In genomic region chr1:23198373-23198772, GRCh38 we compare ENCODE assay signal across 11 cellular contexts. TPM values are rescaled to one million over a fixed set of nuclear protein-coding genes. Genes with fewer than 3 reads are reported as not detected.
DNase-seq lines count a peak whose midpoint lies in the region; ATAC-seq and TF ChIP-seq lines count a peak whose summit lies in the region.
"Had no signal": no experiment of that assay in that cellular context is flagged by ENCODE, and none has a peak within 500 bp of the region (broad histone marks: within the 10 kb centered on the region; RNA-seq: fewer than 3 reads in every experiment).

No MANE protein-coding gene starts in this region.

- peak overlapping the region; percentile 3; the same call in 1 of the 2 replicates for H3K18ac ChIP-seq in IMR-90 (ENCODE audit: low read depth, low read length)

- no peak overlapping the region for H2AK5ac ChIP-seq in IMR-90 (ENCODE audit: low read depth, low read length)

- no peak overlapping the region for H3K14ac ChIP-seq in IMR-90 (replicated peaks; ENCODE audit: low read depth, low read length)

- H4K5ac ChIP-seq in IMR-90 (ENCODE audit: low read depth, low read length), result no peak overlapping the region

- no peak overlapping the region; the same call in 1 of the 2 replicates for H3K4me2 ChIP-seq in IMR-90 (ENCODE audit: low read depth, low read length)
- no peak overlapping the region for H3K4me2 ChIP-seq in GM23338

- H2AFZ ChIP-seq in IMR-90 (replicated peaks; ENCODE audit: low read length, poor library complexity) (no peak overlapping the region), GM23338 (no peak overlapping the region)

- H3K56ac ChIP-seq in IMR-90 (ENCODE audit: extremely low read depth, insufficient read depth, low read length), result no peak overlapping the region

- peaks cover 1% of the 10 kb centered on the region; the same call in 1 of the 3 replicates for H3K36me3 Mint-ChIP-seq in GM23338 (ENCODE audit: low read depth)

- CTCF ChIA-PET in IMR-90 (lab: Yijun Ruan, JAX), result no interaction called here

- peak overlapping the region; percentile 3; the same call in 1 of the 2 replicates for H2BK120ac ChIP-seq in IMR-90 (ENCODE audit: low read depth, low read length)

- ATAC-seq in IMR-90 (ENCODE audit: low read depth) (peak; percentile 69), GM18520 (IDR thresholded peaks at IDR 0.05; ENCODE audit: unreplicated experiment) (no peak), GM23338 (no peak)

- H3K36me3 ChIP-seq in IMR-90 (ENCODE audit: control insufficient read depth, insufficient read depth, low read length) (no peaks in the 10 kb centered on the region), kidney epithelial cell (ENCODE audit: control insufficient read depth, insufficient read depth, low read length) (no peaks in the 10 kb centered on the region), GM23338 (ENCODE audit: insufficient read depth) (no peaks in the 10 kb centered on the region)

- no peaks in the 10 kb centered on the region for H3K9me3 ChIP-seq in IMR-90 (ENCODE audit: control insufficient read depth, insufficient read depth, low read length)

- no peak overlapping the region for H4K91ac ChIP-seq in IMR-90 (ENCODE audit: insufficient read depth, low read depth, low read length)

- no peak for TF ChIP-seq RAD21 in IMR-90 (IDR thresholded peaks at IDR 0.05; ENCODE audit: low read length)

- intact Hi-C loops in IMR-90 (cut with micrococcal nuclease), result loop anchor here (5.0 kb wide), 1 partner anchor 74 kb away; no protein-coding TSS in a partner anchor

- peak overlapping the region in 1 of 2 experiments; percentile 12; a peak in 1 of 4 replicates for H4K8ac ChIP-seq in IMR-90 (ENCODE audit: low read depth in 2 of 2, low read length in 2 of 2)

- no peak overlapping the region for H3K4me3 Mint-ChIP-seq in GM23338

- no peaks in the 10 kb centered on the region; the same call in 1 of the 2 replicates for H3K9me2 ChIP-seq in GM23338 (ENCODE audit: insufficient read depth)

- H2BK5ac ChIP-seq in IMR-90 (ENCODE audit: low read depth, low read length, poor library complexity, severe bottlenecking), result peak overlapping the region; percentile 90

- no TSS peak for BruUV-seq in IMR-90 (replicated peaks; lab: Mats Ljungman, UMichigan)

- no peak overlapping the region; the same call in 1 of the 2 replicates for H3K4ac ChIP-seq in IMR-90 (ENCODE audit: low read depth, low read length)

- H3K27me3 Mint-ChIP-seq in GM23338 (ENCODE audit: insufficient read depth, low read depth, poor library complexity), result peaks cover 8% of the 10 kb centered on the region

- H3K4me1 ChIP-seq in IMR-90 (ENCODE audit: control insufficient read depth, insufficient read depth, low read length) (peaks cover 20% of the 10 kb centered on the region), GM23338 (ENCODE audit: insufficient read depth) (no peaks in the 10 kb centered on the region)

- H3K9me3 Mint-ChIP-seq in GM23338, result no peaks in the 10 kb centered on the region

- H3K4me3 ChIP-seq in IMR-90 (ENCODE audit: insufficient read depth, low read depth, low read length) (no peak overlapping the region), astrocyte of the spinal cord (ENCODE audit: low read depth, low read length) (no peak overlapping the region), kidney epithelial cell (ENCODE audit: low read depth, low read length) (no peak overlapping the region), GM23338 (no peak overlapping the region)

- H3K27ac ChIP-seq in IMR-90 (ENCODE audit: insufficient read depth, low read length) (no peak overlapping the region), GM23338 (ENCODE audit: low read depth) (no peak overlapping the region)

- TF ChIP-seq POLR2A in IMR-90 (IDR thresholded peaks at IDR 0.05; ENCODE audit: low read depth, low read length) (no peak), erythroblast (IDR thresholded peaks at IDR 0.05; ENCODE audit: low read length) (no peak)

- H2BK20ac ChIP-seq in IMR-90 (ENCODE audit: low read depth, low read length), result peak overlapping the region; percentile 1; the same call in 1 of the 2 replicates

- no peak for TF ChIP-seq CTCF in AG09319 (IDR thresholded peaks at IDR 0.05; ENCODE audit: low read depth, low read length)
- 0 out of 2 replicates have a peak, but pooled peaks have one; percentile 3 for TF ChIP-seq CTCF in IMR-90 (conservative IDR thresholded peaks at IDR 0.05; ENCODE audit: low read depth, low read length)
- no peak for TF ChIP-seq CTCF in astrocyte of the spinal cord (IDR thresholded peaks at IDR 0.05; ENCODE audit: low read depth, low read length)
- TF ChIP-seq CTCF in kidney epithelial cell (IDR thresholded peaks at IDR 0.05; ENCODE audit: insufficient read depth, low read length, poor library complexity, severe bottlenecking), result no peak
- no peak for TF ChIP-seq CTCF in GM23338 (conservative IDR thresholded peaks at IDR 0.05; ENCODE audit: low read depth in 2 of 2)

- POLR2A ChIA-PET in IMR-90 (lab: Charles Lee; ENCODE audit: unreplicated experiment), result no interaction called here

- dilution Hi-C loops in IMR-90 (cut with HindIII; ENCODE audit: low sequenced_read_pairs, unreplicated experiment), result no loop called here

- H3K4me1 Mint-ChIP-seq in GM23338, result no peaks in the 10 kb centered on the region

- H3K27ac Mint-ChIP-seq in GM23338, result no peak overlapping the region

- H2AK9ac ChIP-seq in IMR-90 (replicated peaks; ENCODE audit: low read depth, low read length, poor library complexity), result no peak overlapping the region

- H4K20me1 ChIP-seq in IMR-90 (ENCODE audit: insufficient read depth, low read length) (no peaks in the 10 kb centered on the region), GM23338 (replicated peaks; ENCODE audit: insufficient read depth) (no peaks in the 10 kb centered on the region)

- H2BK15ac ChIP-seq in IMR-90 (ENCODE audit: low read depth, low read length), result no peak overlapping the region

- H3K79me2 ChIP-seq in GM23338 (replicated peaks; ENCODE audit: insufficient read depth), result no peaks in the 10 kb centered on the region

- H3K79me1 ChIP-seq in IMR-90 (ENCODE audit: low read depth in 1 of 2, low read length in 2 of 2), result peaks cover 0 to 15% of the 10 kb centered on the region in 2 experiments; a peak in 2 of 4 replicates

- no peaks in the 10 kb centered on the region for H3K27me3 ChIP-seq in IMR-90 (ENCODE audit: control insufficient read depth, insufficient read depth, low read length)
- no peaks in the 10 kb centered on the region for H3K27me3 ChIP-seq in kidney epithelial cell (ENCODE audit: control insufficient read depth, insufficient read depth, low read length)
- H3K27me3 ChIP-seq in GM23338 (ENCODE audit: insufficient read depth), result no peaks in the 10 kb centered on the region

- H3K23ac ChIP-seq in IMR-90 (ENCODE audit: low read depth, low read length), result no peak overlapping the region

- no peaks in the 10 kb centered on the region for H3F3A ChIP-seq in GM23338 (replicated peaks; ENCODE audit: low read depth)

- DNase-seq in AG09319 (ENCODE audit: extremely low read depth, low read depth) (peak; percentile 84), IMR-90 (peak; percentile 97), astrocyte of the spinal cord (ENCODE audit: low read depth, low spot score) (peak; percentile 92), kidney epithelial cell (ENCODE audit: low read depth) (peak; percentile 29), erythroblast (lab: John Stamatoyannopoulos, UW) (no peak), NCI-H2107 (lab: John Stamatoyannopoulos, UW) (no peak), GM23338 (ENCODE audit: low spot score) (no peak)
- DNase-seq: activated CD4-positive, alpha-beta T cell treated with anti-CD3 and anti-CD28 coated beads for 1 hour; cortex of kidney; small intestine had no signal

- in situ Hi-C loops in IMR-90 (cut with MboI; ENCODE audit: low sequenced_read_pairs) (no loop called here), astrocyte of the spinal cord (cut with HindIII; ENCODE audit: low sequenced_read_pairs) (no loop called here)

- no CpG with 5 or more reads among the region's 4 CpGs for WGBS in IMR-90 (ENCODE audit: extremely low coverage in 2 of 2, insufficient read length in 1 of 2), 2 experiments

- H3K9ac ChIP-seq in IMR-90 (ENCODE audit: low read depth, low read length), result no peak overlapping the region

- H3K9me1 ChIP-seq in IMR-90 (ENCODE audit: insufficient read depth, low read length), result peaks cover 31% of the 10 kb centered on the region

TF ChIP-seq in IMR-90, 13 proteins besides CTCF, POLR2A, EP300 and RAD21:
- peak; percentile 95 for TF ChIP-seq NFE2L2 (IDR thresholded peaks at IDR 0.05; ENCODE audit: low read depth, low read length)
- TF ChIP-seq RCOR1 (IDR thresholded peaks at IDR 0.05; ENCODE audit: insufficient replicate concordance, low read length), result no peak
- TF ChIP-seq MAFK (IDR thresholded peaks at IDR 0.05; ENCODE audit: low read depth, low read length), result peak; percentile 88
- TF ChIP-seq SMC3 (IDR thresholded peaks at IDR 0.05; ENCODE audit: low read depth, low read length), result no peak

TF ChIP-seq in GM23338, 12 proteins besides CTCF, POLR2A, EP300 and RAD21 (continues in another document):
- no peak for TF ChIP-seq EZH2phosphoT487 (IDR thresholded peaks at IDR 0.05; ENCODE audit: unreplicated experiment)
- TF ChIP-seq POLR2AphosphoS5 (IDR thresholded peaks at IDR 0.05; ENCODE audit: low read depth), result no peak
- no peak for TF ChIP-seq ETS1 (IDR thresholded peaks at IDR 0.05)
- no peak for TF ChIP-seq ZNF331 (CRISPR knock-in tag; IDR thresholded peaks at IDR 0.05; ENCODE audit: low read depth)

RNA-seq across cellular contexts. Expression of gene HTR1D, which starts 18.9 kb away (rescaled TPM):
- under 0.01 and 0.18 TPM in 2 replicates for total RNA-seq in IMR-90 (2012; rRNA removed)
- 0.03 and 0.06 TPM in 2 replicates for polyA plus RNA-seq in IMR-90 (2012; rRNA removed)
- polyA plus RNA-seq in IMR-90 (2012; cell fraction: cytosol; rRNA removed), result 0.04 TPM in 1 of 2 replicates, not detected in the other
- 0.10 and 0.13 TPM in 2 replicates for polyA plus RNA-seq in IMR-90 (2012; cell fraction: nucleus; rRNA removed; ENCODE audit: low replicate concordance)
- total RNA-seq in kidney epithelial cell, result 1.6 and 2.0 TPM in 2 replicates
- total RNA-seq in GM23338 (2014; rRNA removed; shearing (Covaris generic)), result 4.1 and 4.7 TPM in 2 replicates
- 2.1 and 2.4 TPM in 2 replicates for polyA plus RNA-seq in GM23338 (2016; fragmentation: Nextera tagmentation; extraction: Ambion mirVana)

RNA-seq across cellular contexts. Expression of gene LUZP1, which starts 29.7 kb away (rescaled TPM):
- total RNA-seq in IMR-90 (2012; rRNA removed) (31.7 and 36.1 TPM in 2 replicates), kidney epithelial cell (27.1 and 32.4 TPM in 2 replicates)
- polyA plus RNA-seq in IMR-90 (2012; rRNA removed) (12.9 and 13.1 TPM in 2 replicates), GM23338 (2016; fragmentation: Nextera tagmentation; extraction: Ambion mirVana) (125 and 152 TPM in 2 replicates)
- polyA plus RNA-seq in IMR-90 (2012; cell fraction: cytosol; rRNA removed), result 5.5 and 5.7 TPM in 2 replicates
- polyA plus RNA-seq in IMR-90 (2012; cell fraction: nucleus; rRNA removed; ENCODE audit: low replicate concordance), result 6.7 and 17.7 TPM in 2 replicates
- 44.1 and 45.7 TPM in 2 replicates for total RNA-seq in GM23338 (2014; rRNA removed; shearing (Covaris generic))

Comparison
In these comparisons a context has a peak if more than half of its experiments do, and no peak if none do; other contexts are left out.
1. DNase-seq: peak in AG09319 (single experiment), IMR-90 (single experiment), astrocyte of the spinal cord (single experiment) and kidney epithelial cell (single experiment); none in erythroblast (0 of 2), NCI-H2107 (single experiment) and GM23338 (single experiment).